ENCODE assay signal across 7 cellular contexts in genomic region chr20:62642666-62643520, GRCh38. TPM values are rescaled to one million over a fixed set of nuclear protein-coding genes. Genes with fewer than 3 reads are reported as not detected.
DNase-seq lines count a peak whose midpoint lies in the region; ATAC-seq lines count a peak whose summit lies in the region.

No MANE protein-coding gene starts in this region.

- no peak for DNase-seq in SJSA1 (ENCODE audit: low read depth in 1 of 2, low spot score in 2 of 2)
- DNase-seq in activated naive CD8-positive, alpha-beta T cell treated with anti-CD3 and anti-CD28 coated beads, Interleukin-2, amount 10 ng/mL, durations not matched to agents 7 days and 5 days: peak; percentile 78
- peak in 2 of 3 donors; percentile 20 to 51 for DNase-seq in stimulated activated CD4-positive, alpha-beta T cell treated with anti-CD3 and anti-CD28 coated beads, Interleukin-12 subunit alpha, Interleukin-12 subunit beta, amount 100 ng/mL, for 48 hours (ENCODE audit: low read depth in 2 of 3, low spot score in 1 of 3)

- H3K36me3 ChIP-seq in SJSA1: 0 out of 2 replicates have a peak, but pooled peaks cover 2% of the 10 kb centered on the region
- no peaks in the 10 kb centered on the region for H3K36me3 ChIP-seq in iPS-15b (ENCODE audit: control insufficient read depth, insufficient read depth, low read length)

- H3K36me3 Mint-ChIP-seq in activated naive CD8-positive, alpha-beta T cell treated with anti-CD3 and anti-CD28 coated beads, Interleukin-2, amount 10 ng/mL, durations not matched to agents 7 days and 5 days: peaks cover 5% of the 10 kb centered on the region

- H3K27ac ChIP-seq in SJSA1: no peak overlapping the region

- H3K9me3 ChIP-seq in SJSA1 (replicated peaks): no peaks in the 10 kb centered on the region
- no peaks in the 10 kb centered on the region for H3K9me3 ChIP-seq in iPS-15b (ENCODE audit: control insufficient read depth, insufficient read depth, low read length)

- peaks cover 3% of the 10 kb centered on the region; the same call in 1 of the 2 replicates for H3K27me3 ChIP-seq in SJSA1 (replicated peaks)
- H3K27me3 ChIP-seq in iPS-15b (ENCODE audit: control insufficient read depth, insufficient read depth, low read length): peaks cover 41% of the 10 kb centered on the region

- peak overlapping the region; percentile 85 for H3K4me3 Mint-ChIP-seq in activated naive CD8-positive, alpha-beta T cell treated with anti-CD3 and anti-CD28 coated beads, Interleukin-2, amount 10 ng/mL, durations not matched to agents 7 days and 5 days

- H3K9ac ChIP-seq in iPS-15b (ENCODE audit: low read depth, low read length): peak overlapping the region; percentile 54

- H3K9me3 Mint-ChIP-seq in activated naive CD8-positive, alpha-beta T cell treated with anti-CD3 and anti-CD28 coated beads, Interleukin-2, amount 10 ng/mL, durations not matched to agents 7 days and 5 days: no peaks in the 10 kb centered on the region

- H3K4me1 ChIP-seq in SJSA1 (replicated peaks) (peaks cover 23% of the 10 kb centered on the region), iPS-15b (ENCODE audit: control insufficient read depth, insufficient read depth, low read length) (no peaks in the 10 kb centered on the region)

- H3K27ac Mint-ChIP-seq in activated naive CD8-positive, alpha-beta T cell treated with anti-CD3 and anti-CD28 coated beads, Interleukin-2, amount 10 ng/mL, durations not matched to agents 7 days and 5 days: peak overlapping the region; percentile 61

- peaks cover 26% of the 10 kb centered on the region for H3K4me1 Mint-ChIP-seq in activated naive CD8-positive, alpha-beta T cell treated with anti-CD3 and anti-CD28 coated beads, Interleukin-2, amount 10 ng/mL, durations not matched to agents 7 days and 5 days

- peaks cover 4% of the 10 kb centered on the region for H3K27me3 Mint-ChIP-seq in activated naive CD8-positive, alpha-beta T cell treated with anti-CD3 and anti-CD28 coated beads, Interleukin-2, amount 10 ng/mL, durations not matched to agents 7 days and 5 days

- ATAC-seq in GM19043 (IDR thresholded peaks at IDR 0.05; ENCODE audit: low read depth, unreplicated experiment): peak; percentile 4
- ATAC-seq in HG03135 (IDR thresholded peaks at IDR 0.05; ENCODE audit: unreplicated experiment): peak; percentile 15
- peak; percentile 30 for ATAC-seq in activated naive CD8-positive, alpha-beta T cell treated with anti-CD3 and anti-CD28 coated beads, Interleukin-2, amount 10 ng/mL, durations not matched to agents 7 days and 5 days (ENCODE audit: low read depth)
- no peak for ATAC-seq in GM18868 (IDR thresholded peaks at IDR 0.05; ENCODE audit: unreplicated experiment)

- POLR2A ChIA-PET in activated naive CD8-positive, alpha-beta T cell treated with anti-CD3 and anti-CD28 coated beads, Interleukin-2, amount 10 ng/mL, durations not matched to agents 7 days and 5 days (lab: Charles Lee): interaction anchor here (0.7 to 5.2 kb wide), 17 partner anchors 9 to 165 kb away, joined by 3 to 61 read pairs (median 6); partner anchors contain the start of genes MRGBP and OGFR

- H3K4me3 ChIP-seq in SJSA1 (peak overlapping the region; percentile 42), iPS-15b (ENCODE audit: low read depth, low read length) (peak overlapping the region; percentile 56)

RNA-seq across cellular contexts. Expression of gene SLCO4A1, which starts 0.6 kb away (rescaled TPM):
- total RNA-seq in SJSA1 (2014; rRNA removed; shearing (Covaris generic)): 6.0 and 13.3 TPM in 2 replicates
- 10 to 100 TPM; 57.5 to 61.9 TPM for total RNA-seq in activated naive CD8-positive, alpha-beta T cell treated with anti-CD3 and anti-CD28 coated beads, Interleukin-2, amount 10 ng/mL, durations not matched to agents 7 days and 5 days

Comparison
In these comparisons a context has a peak if more than half of its experiments do, and no peak if none do; other contexts are left out.
1. DNase-seq: peak in activated naive CD8-positive, alpha-beta T cell treated with anti-CD3 and anti-CD28 coated beads, Interleukin-2, amount 10 ng/mL, durations not matched to agents 7 days and 5 days (single experiment) and stimulated activated CD4-positive, alpha-beta T cell treated with anti-CD3 and anti-CD28 coated beads, Interleukin-12 subunit alpha, Interleukin-12 subunit beta, amount 100 ng/mL, for 48 hours (2 of 3); none in SJSA1 (0 of 2).